Comparison of ENCODE assay signal across 16 cellular contexts in the genomic region with DNA sequence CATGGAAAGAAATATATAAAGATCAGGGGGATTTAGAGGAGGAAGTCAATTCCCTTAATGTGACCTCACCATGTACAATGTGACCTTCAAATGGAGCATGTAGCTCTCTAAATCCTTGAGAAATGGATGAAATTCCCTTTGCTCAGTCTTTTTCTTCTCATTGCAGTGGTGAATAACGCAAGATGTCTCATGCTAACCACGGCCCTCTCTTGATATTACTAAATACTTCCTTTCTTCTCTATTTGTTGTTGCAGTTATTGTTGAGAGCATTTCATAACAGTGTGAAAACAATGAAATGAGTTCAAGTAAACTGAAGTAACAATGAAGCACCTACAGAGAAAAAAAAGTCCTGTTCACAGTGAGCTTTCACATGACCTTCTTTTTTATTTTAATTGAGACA. TPM values are rescaled to one million over a fixed set of nuclear protein-coding genes. Genes with fewer than 3 reads are reported as not detected.
DNase-seq lines count a peak whose midpoint lies in the region; ATAC-seq and TF ChIP-seq lines count a peak whose summit lies in the region.
"Had no signal": no experiment of that assay in that cellular context is flagged by ENCODE, and none has a peak within 500 bp of the region (broad histone marks: within the 10 kb centered on the region; RNA-seq: fewer than 3 reads in every experiment).

No MANE protein-coding gene starts in this region.

- no peaks in the 10 kb centered on the region for H3K27me3 ChIP-seq in neutrophil
- H3K27me3 ChIP-seq in MM.1S (replicated peaks; ENCODE audit: insufficient read depth, low read length): no peaks in the 10 kb centered on the region
- H3K27me3 ChIP-seq: cardiac muscle cell, heart right ventricle, tibial nerve had no signal

- intact Hi-C loops in sciatic nerve (cut with DNase I): no loop called here

- H3K79me2 ChIP-seq in MM.1S (ENCODE audit: low read length): no peaks in the 10 kb centered on the region

- no peak overlapping the region for H3K9ac ChIP-seq in MM.1S (ENCODE audit: low read length)

- no peaks in the 10 kb centered on the region for H3K36me3 ChIP-seq in neutrophil
- no peaks in the 10 kb centered on the region for H3K36me3 ChIP-seq in MM.1S (replicated peaks; ENCODE audit: insufficient read depth, low read length)
- H3K36me3 ChIP-seq: cardiac muscle cell, heart right ventricle, tibial nerve had no signal

- no peak for TF ChIP-seq CTCF in neutrophil (IDR thresholded peaks at IDR 0.05)
- no peak for TF ChIP-seq CTCF in MM.1S (IDR thresholded peaks at IDR 0.05; ENCODE audit: low read length)

- H4K20me1 ChIP-seq in MM.1S (ENCODE audit: insufficient read depth, low read length): no peaks in the 10 kb centered on the region

- H3K4me1 ChIP-seq in neutrophil (ENCODE audit: control insufficient read depth in 1 of 2, insufficient read depth in 1 of 2, low read depth in 1 of 2, low read length in 1 of 2) (peaks cover 89 to 93% of the 10 kb centered on the region in 2 experiments), MM.1S (ENCODE audit: low read length) (peaks cover 17% of the 10 kb centered on the region)

- H3K4me2 ChIP-seq in MM.1S (ENCODE audit: low read depth, low read length): no peak overlapping the region

- H3K9me2 ChIP-seq in MM.1S (replicated peaks; ENCODE audit: insufficient read depth, low read length): no peaks in the 10 kb centered on the region

- H2AFZ ChIP-seq in MM.1S (ENCODE audit: low read length): no peak overlapping the region

- H3K27ac ChIP-seq in neutrophil (peak overlapping the region; percentile 98), MM.1S (ENCODE audit: low read length) (no peak overlapping the region)
- H3K27ac ChIP-seq: cardiac muscle cell had no signal

- peak overlapping the region; percentile 52 to 57 for H3K4me3 ChIP-seq in neutrophil (ENCODE audit: low read depth in 1 of 2, low read length in 1 of 2)
- no peak overlapping the region for H3K4me3 ChIP-seq in MM.1S (ENCODE audit: low read length)
- H3K4me3 ChIP-seq: cardiac muscle cell, heart right ventricle, tibial nerve had no signal

- DNase-seq in SKM-1 (lab: John Stamatoyannopoulos, UW; ENCODE audit: unreplicated experiment): peak; percentile 88
- no peak for DNase-seq in MM.1S
- DNase-seq in sciatic nerve (ENCODE audit: low spot score): no peak
- no peak for DNase-seq in DMS53 treated with DMSO at 0.1 percent for 48 hours (lab: John Stamatoyannopoulos, UW; ENCODE audit: unreplicated experiment)
- no peak for DNase-seq in KG1 (lab: John Stamatoyannopoulos, UW)
- DNase-seq: activated CD4-positive, alpha-beta T cell treated with anti-CD3 and anti-CD28 coated beads for 1 hour; H7; heart right ventricle; KBM-7; naive B cell; stimulated activated CD4-positive, alpha-beta T cell treated with anti-CD3 and anti-CD28 coated beads, Interleukin-2, amount 100 ng/mL, for 24 hours had no signal

- H3F3A ChIP-seq in MM.1S (ENCODE audit: insufficient read depth, low read length): peaks cover 10% of the 10 kb centered on the region

- ATAC-seq in GM18870 (IDR thresholded peaks at IDR 0.05; ENCODE audit: unreplicated experiment) (peak; percentile 71), HG02884 (IDR thresholded peaks at IDR 0.05; ENCODE audit: unreplicated experiment) (peak; percentile 80), sciatic nerve (no peak)
- ATAC-seq: heart right ventricle had no signal

- no peaks in the 10 kb centered on the region for H3K9me3 ChIP-seq in neutrophil
- no peaks in the 10 kb centered on the region for H3K9me3 ChIP-seq in MM.1S (replicated peaks; ENCODE audit: insufficient read depth, low read length)
- H3K9me3 ChIP-seq: heart right ventricle, tibial nerve had no signal

RNA-seq across cellular contexts. Expression of gene ZNF281, which starts 55.6 kb away (rescaled TPM):
- 16.1 TPM for total RNA-seq in sciatic nerve
